Comparison of ENCODE assay signal across 30 cellular contexts in genomic region chr3:187705164-187705563, GRCh38. TPM values are rescaled to one million over a fixed set of nuclear protein-coding genes. Genes with fewer than 3 reads are reported as not detected.
DNase-seq lines count a peak whose midpoint lies in the region; ATAC-seq, FAIRE-seq and TF ChIP-seq lines count a peak whose summit lies in the region.
"Had no signal": no experiment of that assay in that cellular context is flagged by ENCODE, and none has a peak within 500 bp of the region (broad histone marks: within the 10 kb centered on the region; RNA-seq: fewer than 3 reads in every experiment).

No MANE protein-coding gene starts in this region.

- no peaks in the 10 kb centered on the region for H3K4me1 Mint-ChIP-seq in stimulated activated memory B cell treated with anti-CD40 and anti-IgM and Interleukin-4, amounts not matched to agents 10 μg/mL and 1 μg/mL and 100 μg/mL, for 72 hours
- H3K4me1 Mint-ChIP-seq: natural killer cell had no signal

- H3K4ac ChIP-seq in IMR-90 (ENCODE audit: low read depth, low read length) (no peak overlapping the region), H1 (replicated peaks; ENCODE audit: insufficient read length, low read depth, low read length) (no peak overlapping the region)

- no peaks in the 10 kb centered on the region for H4K20me1 ChIP-seq in IMR-90 (ENCODE audit: insufficient read depth, low read length)
- H4K20me1 ChIP-seq in H1 (replicated peaks in 1 of 2; ENCODE audit: control insufficient read depth in 1 of 2, insufficient read depth in 2 of 2, low read length in 2 of 2): no peaks in the 10 kb centered on the region

- H2AFZ ChIP-seq in IMR-90 (replicated peaks; ENCODE audit: low read length, poor library complexity): no peak overlapping the region
- H2AFZ ChIP-seq in H1 (ENCODE audit: low read length): no peak overlapping the region

- H3K36me3 Mint-ChIP-seq in stimulated activated memory B cell treated with anti-CD40 and anti-IgM and Interleukin-4, amounts not matched to agents 10 μg/mL and 1 μg/mL and 100 μg/mL, for 72 hours: no peaks in the 10 kb centered on the region
- H3K36me3 Mint-ChIP-seq: natural killer cell, type B pancreatic cell had no signal

- H2AK5ac ChIP-seq in IMR-90 (ENCODE audit: low read depth, low read length) (no peak overlapping the region), H1 (ENCODE audit: low read depth, low read length) (no peak overlapping the region)

- H3K79me1 ChIP-seq in IMR-90 (ENCODE audit: low read depth in 1 of 2, low read length in 2 of 2): no peaks in the 10 kb centered on the region
- no peaks in the 10 kb centered on the region for H3K79me1 ChIP-seq in H1 (ENCODE audit: low read depth, low read length)

- H3K56ac ChIP-seq in IMR-90 (ENCODE audit: extremely low read depth, insufficient read depth, low read length): no peak overlapping the region
- no peak overlapping the region for H3K56ac ChIP-seq in H1 (replicated peaks; ENCODE audit: insufficient read length, low read depth, low read length)

- FAIRE-seq in H1 (lab: Jason Lieb, UNC): no peak
- FAIRE-seq: D721Med, H54, RCC 7860, TTC549 had no signal

- DNase-seq in IMR-90: peak; percentile 21
- DNase-seq in H1 (ENCODE audit: low read depth in 1 of 2, low spot score in 2 of 2): no peak
- no peak for DNase-seq in right cardiac atrium
- no peak for DNase-seq in GM19240 (ENCODE audit: insufficient read length, low spot score)
- DNase-seq in NOMO-1 treated with DMSO at 0.1 percent for 48 hours (lab: John Stamatoyannopoulos, UW; ENCODE audit: unreplicated experiment): no peak
- DNase-seq in Ammon's horn (ENCODE audit: low spot score): no peak
- DNase-seq: activated CD4-positive, alpha-beta T cell treated with anti-CD3 and anti-CD28 coated beads, Interleukin-2, amount 50 U/mL, for 48 hours; activated naive CD4-positive, alpha-beta T cell treated with anti-CD3 and anti-CD28 coated beads, Interleukin-2, amount 50 U/mL, for 16 hours; effector memory CD8-positive, alpha-beta T cell; foreskin melanocyte; midbrain; natural killer cell; NCI-H1092 treated with DMSO at 0.1 percent for 48 hours; NCI-H187; NCI-H526; retina; stimulated activated CD4-positive, alpha-beta T cell treated with anti-CD3 and anti-CD28 coated beads, Interleukin-2, amount 100 ng/mL, for 48 hours had no signal

- H3K23me2 ChIP-seq in H1 (ENCODE audit: low read depth, low read length): no peaks in the 10 kb centered on the region

- TF ChIP-seq POLR2A in IMR-90 (IDR thresholded peaks at IDR 0.05; ENCODE audit: low read depth, low read length) (no peak), H1 (IDR thresholded peaks at IDR 0.05; ENCODE audit: control extremely low read depth in 1 of 2, low read depth in 2 of 2, low read length in 2 of 2) (no peak)

- no peaks in the 10 kb centered on the region for H3K9me3 Mint-ChIP-seq in stimulated activated memory B cell treated with anti-CD40 and anti-IgM and Interleukin-4, amounts not matched to agents 10 μg/mL and 1 μg/mL and 100 μg/mL, for 72 hours
- H3K9me3 Mint-ChIP-seq: activated T-helper 1 cell treated with anti-CD3 and anti-CD28 coated beads, Interleukin-12 subunit alpha, Interleukin-12 subunit beta, Interleukin-2, Interleukin-4 antibody, amounts not matched to agents 30 ng/mL and 10 ng/mL and 1 ng/mL, durations not matched to agents 14 hours and 24 hours and 36 hours; effector memory CD8-positive, alpha-beta T cell; natural killer cell; type B pancreatic cell had no signal

- CTCF ChIA-PET in IMR-90 (lab: Yijun Ruan, JAX) (interaction anchor here (0.8 to 0.9 kb wide), 2 partner anchors 9 to 26 kb away, joined by 3 read pairs; no protein-coding TSS in a partner anchor), H1 (lab: Charles Lee; ENCODE audit: partially characterized antibody) (interaction anchor here (0.7 to 23.0 kb wide), 4 partner anchors 9 to 385 kb away, joined by 3 to 280 read pairs (median 33); no protein-coding TSS in a partner anchor)

- dilution Hi-C loops in IMR-90 (cut with HindIII; ENCODE audit: low sequenced_read_pairs, unreplicated experiment): no loop called here

- no peak overlapping the region for H2BK12ac ChIP-seq in H1 (ENCODE audit: low read depth, low read length)

- H3K4me2 ChIP-seq in IMR-90 (ENCODE audit: low read depth, low read length) (no peak overlapping the region), H1 (ENCODE audit: insufficient read depth in 1 of 2, low read depth in 2 of 2, low read length in 2 of 2) (no peak overlapping the region)

- H3K23ac ChIP-seq in IMR-90 (ENCODE audit: low read depth, low read length) (no peak overlapping the region; the same call in 1 of the 2 replicates), H1 (ENCODE audit: insufficient read length) (no peak overlapping the region)

- H3K9ac ChIP-seq in IMR-90 (ENCODE audit: low read depth, low read length): no peak overlapping the region
- no peak overlapping the region for H3K9ac ChIP-seq in H1 (replicated peaks in 1 of 4; ENCODE audit: extremely low read depth in 1 of 4, low read depth in 3 of 4, low read length in 3 of 4)

- TF ChIP-seq EP300 in H1 (IDR thresholded peaks at IDR 0.05; ENCODE audit: borderline replicate concordance in 1 of 2, low read depth in 2 of 2, low read length in 2 of 2): no peak

- no peak overlapping the region for H2AK9ac ChIP-seq in IMR-90 (replicated peaks; ENCODE audit: low read depth, low read length, poor library complexity)

- H3K9me3 ChIP-seq in IMR-90 (ENCODE audit: control insufficient read depth, insufficient read depth, low read length): no peaks in the 10 kb centered on the region
- no peaks in the 10 kb centered on the region for H3K9me3 ChIP-seq in H1 (ENCODE audit: insufficient read depth in 2 of 2, low read depth in 1 of 2, low read length in 1 of 2)
- no peaks in the 10 kb centered on the region for H3K9me3 ChIP-seq in right cardiac atrium (ENCODE audit: control insufficient read depth, low read length)

- H4K5ac ChIP-seq in IMR-90 (ENCODE audit: low read depth, low read length): no peak overlapping the region
- no peak overlapping the region for H4K5ac ChIP-seq in H1 (ENCODE audit: insufficient read length, low read depth, low read length)

- H2BK20ac ChIP-seq in IMR-90 (ENCODE audit: low read depth, low read length): no peak overlapping the region
- H2BK20ac ChIP-seq in H1 (ENCODE audit: low read length): no peak overlapping the region

- H3K27me3 Mint-ChIP-seq in stimulated activated memory B cell treated with anti-CD40 and anti-IgM and Interleukin-4, amounts not matched to agents 10 μg/mL and 1 μg/mL and 100 μg/mL, for 72 hours: no peaks in the 10 kb centered on the region
- H3K27me3 Mint-ChIP-seq: effector memory CD8-positive, alpha-beta T cell had no signal

- H3K27ac Mint-ChIP-seq in stimulated activated memory B cell treated with anti-CD40 and anti-IgM and Interleukin-4, amounts not matched to agents 10 μg/mL and 1 μg/mL and 100 μg/mL, for 72 hours: no peak overlapping the region
- H3K27ac Mint-ChIP-seq: activated T-helper 1 cell treated with anti-CD3 and anti-CD28 coated beads, Interleukin-12 subunit alpha, Interleukin-12 subunit beta, Interleukin-2, Interleukin-4 antibody, amounts not matched to agents 30 ng/mL and 10 ng/mL and 1 ng/mL, durations not matched to agents 14 hours and 24 hours and 36 hours; effector memory CD8-positive, alpha-beta T cell; natural killer cell; type B pancreatic cell had no signal

- POLR2A ChIA-PET in IMR-90 (lab: Charles Lee; ENCODE audit: unreplicated experiment) (no interaction called here), H1 (lab: Charles Lee; ENCODE audit: partially characterized antibody) (interaction anchor here (0.6 to 0.7 kb wide), 2 partner anchors 8 to 80 kb away, joined by 3 to 4 read pairs; no protein-coding TSS in a partner anchor)

- H2BK5ac ChIP-seq in IMR-90 (ENCODE audit: low read depth, low read length, poor library complexity, severe bottlenecking) (no peak overlapping the region), H1 (ENCODE audit: low read depth, low read length) (no peak overlapping the region)

- H3K27ac ChIP-seq in IMR-90 (ENCODE audit: insufficient read depth, low read length) (no peak overlapping the region), H1 (ENCODE audit: low read depth, low read length) (no peak overlapping the region), right cardiac atrium (ENCODE audit: low read length) (no peak overlapping the region)
- H3K27ac ChIP-seq: coronary artery had no signal

- in situ Hi-C loops in IMR-90 (cut with MboI; ENCODE audit: low sequenced_read_pairs): loop anchor here (25.0 kb wide), 1 partner anchor 1532 kb away; no protein-coding TSS in a partner anchor

- H4K91ac ChIP-seq in IMR-90 (ENCODE audit: insufficient read depth, low read depth, low read length) (no peak overlapping the region), H1 (replicated peaks; ENCODE audit: insufficient read length, low read length) (no peak overlapping the region)

- ATAC-seq in IMR-90 (ENCODE audit: low read depth) (peak; percentile 59), right cardiac atrium (peak; percentile 51 to 54)
- ATAC-seq in stimulated activated memory B cell treated with anti-CD40 and anti-IgM and Interleukin-4, amounts not matched to agents 10 μg/mL and 1 μg/mL and 100 μg/mL, for 72 hours: peak; percentile 12
- ATAC-seq: effector memory CD8-positive, alpha-beta T cell; natural killer cell had no signal

- no peak overlapping the region for H2BK120ac ChIP-seq in IMR-90 (ENCODE audit: low read depth, low read length)
- no peak overlapping the region for H2BK120ac ChIP-seq in H1 (replicated peaks; ENCODE audit: low read depth, low read length)

- no peak overlapping the region for H4K8ac ChIP-seq in IMR-90 (ENCODE audit: low read depth in 2 of 2, low read length in 2 of 2)
- no peak overlapping the region for H4K8ac ChIP-seq in H1 (ENCODE audit: extremely low read depth, insufficient read depth, low read length)

- no peak overlapping the region for H3K4me3 Mint-ChIP-seq in stimulated activated memory B cell treated with anti-CD40 and anti-IgM and Interleukin-4, amounts not matched to agents 10 μg/mL and 1 μg/mL and 100 μg/mL, for 72 hours
- H3K4me3 Mint-ChIP-seq: activated T-helper 1 cell treated with anti-CD3 and anti-CD28 coated beads, Interleukin-12 subunit alpha, Interleukin-12 subunit beta, Interleukin-2, Interleukin-4 antibody, amounts not matched to agents 30 ng/mL and 10 ng/mL and 1 ng/mL, durations not matched to agents 14 hours and 24 hours and 36 hours; effector memory CD8-positive, alpha-beta T cell; natural killer cell; type B pancreatic cell had no signal

- H3K36me3 ChIP-seq in IMR-90 (ENCODE audit: control insufficient read depth, insufficient read depth, low read length) (no peaks in the 10 kb centered on the region), H1 (ENCODE audit: control insufficient read depth in 2 of 4, insufficient read depth in 4 of 4, low read length in 3 of 4) (no peaks in the 10 kb centered on the region)

- H3K9me1 ChIP-seq in IMR-90 (ENCODE audit: insufficient read depth, low read length): no peaks in the 10 kb centered on the region

- H3K4me1 ChIP-seq in IMR-90 (ENCODE audit: control insufficient read depth, insufficient read depth, low read length) (peaks cover 3% of the 10 kb centered on the region; the same call in 1 of the 2 replicates), H1 (replicated peaks in 1 of 4; ENCODE audit: control insufficient read depth in 3 of 4, insufficient read depth in 4 of 4, low read length in 3 of 4) (no peaks in the 10 kb centered on the region), right cardiac atrium (ENCODE audit: control insufficient read depth, insufficient read depth, low read length) (peaks cover 1% of the 10 kb centered on the region)

- H3K79me2 ChIP-seq in H1 (ENCODE audit: control insufficient read depth in 1 of 2, insufficient read depth in 2 of 2, low read length in 2 of 2): no peaks in the 10 kb centered on the region

- H3K27me3 ChIP-seq in IMR-90 (ENCODE audit: control insufficient read depth, insufficient read depth, low read length) (peaks cover 17% of the 10 kb centered on the region), H1 (replicated peaks in 1 of 4; ENCODE audit: control insufficient read depth in 3 of 4, extremely low read depth in 1 of 4, insufficient read depth in 3 of 4, low read length in 3 of 4) (no peaks in the 10 kb centered on the region), right cardiac atrium (ENCODE audit: control insufficient read depth, insufficient read depth) (no peaks in the 10 kb centered on the region)

- H3K14ac ChIP-seq in IMR-90 (replicated peaks; ENCODE audit: low read depth, low read length) (no peak overlapping the region), H1 (ENCODE audit: insufficient read length) (no peak overlapping the region)

- H3K18ac ChIP-seq in IMR-90 (ENCODE audit: low read depth, low read length) (no peak overlapping the region), H1 (ENCODE audit: extremely low read depth, low read length) (no peak overlapping the region)

- H3K4me3 ChIP-seq in IMR-90 (ENCODE audit: insufficient read depth, low read depth, low read length) (no peak overlapping the region), H1 (ENCODE audit: extremely low read depth in 1 of 4, insufficient read depth in 2 of 4, low read depth in 3 of 4, low read length in 4 of 4) (no peak overlapping the region), right cardiac atrium (ENCODE audit: low read length) (no peak overlapping the region)
- H3K4me3 ChIP-seq: coronary artery had no signal

- no TSS peak for BruUV-seq in IMR-90 (replicated peaks; lab: Mats Ljungman, UMichigan)

- no peak for TF ChIP-seq RAD21 in IMR-90 (IDR thresholded peaks at IDR 0.05; ENCODE audit: low read length)
- TF ChIP-seq RAD21 in H1 (IDR thresholded peaks at IDR 0.05 in 1 of 2, conservative IDR thresholded peaks at IDR 0.05 in 1 of 2; ENCODE audit: low read depth in 2 of 2, low read length in 2 of 2): no peak

- TF ChIP-seq CTCF in IMR-90 (conservative IDR thresholded peaks at IDR 0.05; ENCODE audit: low read depth, low read length): no peak
- no peak for TF ChIP-seq CTCF in H1 (IDR thresholded peaks at IDR 0.05; ENCODE audit: control extremely low read depth in 1 of 3, insufficient read depth in 1 of 3, low read depth in 1 of 3, low read length in 3 of 3)

- no peak overlapping the region for H2BK15ac ChIP-seq in IMR-90 (ENCODE audit: low read depth, low read length)
- H2BK15ac ChIP-seq in H1 (ENCODE audit: low read length): 0 out of 2 replicates have a peak overlapping the region, but pooled peaks have one; percentile 25

- intact Hi-C loops in IMR-90 (cut with micrococcal nuclease): loop anchor here (10.0 kb wide), 1 partner anchor 860 kb away; the partner anchor contains the start of gene ADIPOQ
- intact Hi-C loops in right cardiac atrium (cut with DNase I): no loop called here

RNA-seq across cellular contexts. Expression of gene RTP2, which starts 2.8 kb away (rescaled TPM):
- total RNA-seq in IMR-90 (2012; rRNA removed): not detected in 2 replicates
- not detected in 2 replicates for polyA plus RNA-seq in IMR-90 (2012; rRNA removed)
- not detected in 2 replicates for polyA plus RNA-seq in IMR-90 (2012; cell fraction: cytosol; rRNA removed)
- not detected in 2 replicates for polyA plus RNA-seq in IMR-90 (2012; cell fraction: nucleus; rRNA removed; ENCODE audit: low replicate concordance)
- total RNA-seq in H1 (2021; fragmentation: NEBNext Ultra II Directional; extraction: Animal tissue kit (Norgen Biotek cat#: 25700)): not detected in 2 replicates
- polyA plus RNA-seq in H1 (2011; rRNA removed): not detected in 2 replicates
- not detected for polyA plus RNA-seq in H1 (2011; cell fraction: cytosol; rRNA removed)
- polyA plus RNA-seq in H1 (2011; cell fraction: nucleus; rRNA removed): not detected
- not detected in 4 replicates for polyA plus RNA-seq in H1 (2012, experiment 1 of 2)
- not detected for polyA plus RNA-seq in H1 (2012, experiment 2 of 2)
- not detected for polyA plus RNA-seq in H1 (2013, experiment 1 of 2)
- polyA plus RNA-seq in H1 (2013, experiment 2 of 2): not detected
- not detected in 2 replicates for polyA minus RNA-seq in H1 (2011; rRNA and poly(A)+ RNA removed)
- polyA minus RNA-seq in H1 (2011; cell fraction: cytosol; rRNA and poly(A)+ RNA removed): not detected
- polyA minus RNA-seq in H1 (2011; cell fraction: nucleus; rRNA and poly(A)+ RNA removed): not detected
- not detected for total RNA-seq in right cardiac atrium
- not detected for polyA plus RNA-seq in right cardiac atrium
- total RNA-seq: activated T-helper 1 cell treated with anti-CD3 and anti-CD28 coated beads, Interleukin-12 subunit alpha, Interleukin-12 subunit beta, Interleukin-2, Interleukin-4 antibody, amounts not matched to agents 30 ng/mL and 10 ng/mL and 1 ng/mL, durations not matched to agents 14 hours and 24 hours and 36 hours; liver; natural killer cell; omental fat pad; SK-MEL-5; T-helper 1 cell treated with Interleukin-12 subunit alpha and Interleukin-12 subunit beta and Interleukin-4 antibody, amounts not matched to agents 30 ng/mL and 1 ng/mL, for 36 hours had no signal
- polyA plus RNA-seq: esophagus, liver had no signal

RNA-seq across cellular contexts. Expression of gene SST, which starts 35.0 kb away (rescaled TPM):
- total RNA-seq in IMR-90 (2012; rRNA removed) (not detected in 2 replicates), right cardiac atrium (under 1 TPM in 1 of 4 donors, not detected in 3; 0.84 TPM)
- polyA plus RNA-seq in IMR-90 (2012; rRNA removed) (not detected in 2 replicates), H1 (2011; rRNA removed) (0.50 and 0.74 TPM in 2 replicates), right cardiac atrium (7.0 TPM)
- not detected in 2 replicates for polyA plus RNA-seq in IMR-90 (2012; cell fraction: cytosol; rRNA removed)
- polyA plus RNA-seq in IMR-90 (2012; cell fraction: nucleus; rRNA removed; ENCODE audit: low replicate concordance): not detected in 2 replicates
- total RNA-seq in H1 (2021; fragmentation: NEBNext Ultra II Directional; extraction: Animal tissue kit (Norgen Biotek cat#: 25700)): 1.3 TPM in 1 of 2 replicates, not detected in the other
- 0.34 TPM for polyA plus RNA-seq in H1 (2011; cell fraction: cytosol; rRNA removed)
- not detected for polyA plus RNA-seq in H1 (2011; cell fraction: nucleus; rRNA removed)
- 0.46 to 0.53 TPM in 2 of 4 replicates, not detected in the others for polyA plus RNA-seq in H1 (2012, experiment 1 of 2)
- polyA plus RNA-seq in H1 (2012, experiment 2 of 2): not detected
- 2.3 TPM for polyA plus RNA-seq in H1 (2013, experiment 1 of 2)
- polyA plus RNA-seq in H1 (2013, experiment 2 of 2): 2.9 TPM
- polyA minus RNA-seq in H1 (2011; rRNA and poly(A)+ RNA removed): not detected in 2 replicates
- polyA minus RNA-seq in H1 (2011; cell fraction: cytosol; rRNA and poly(A)+ RNA removed): not detected
- not detected for polyA minus RNA-seq in H1 (2011; cell fraction: nucleus; rRNA and poly(A)+ RNA removed)
- total RNA-seq: activated T-helper 1 cell treated with anti-CD3 and anti-CD28 coated beads, Interleukin-12 subunit alpha, Interleukin-12 subunit beta, Interleukin-2, Interleukin-4 antibody, amounts not matched to agents 30 ng/mL and 10 ng/mL and 1 ng/mL, durations not matched to agents 14 hours and 24 hours and 36 hours; liver; natural killer cell; omental fat pad; SK-MEL-5; T-helper 1 cell treated with Interleukin-12 subunit alpha and Interleukin-12 subunit beta and Interleukin-4 antibody, amounts not matched to agents 30 ng/mL and 1 ng/mL, for 36 hours had no signal
- polyA plus RNA-seq: liver had no signal

RNA-seq across cellular contexts. Expression of gene BCL6, which starts 40.1 kb away (rescaled TPM):
- total RNA-seq in IMR-90 (2012; rRNA removed) (21.4 and 22.6 TPM in 2 replicates), right cardiac atrium (10 to 100 TPM; 70.0 to 77.3 (median 71.4) TPM)
- polyA plus RNA-seq in IMR-90 (2012; rRNA removed) (19.7 and 20.4 TPM in 2 replicates), H1 (2011; rRNA removed) (5.7 and 9.4 TPM in 2 replicates), right cardiac atrium (45.8 TPM)
- 10.4 and 12.0 TPM in 2 replicates for polyA plus RNA-seq in IMR-90 (2012; cell fraction: cytosol; rRNA removed)
- 66.2 and 89.5 TPM in 2 replicates for polyA plus RNA-seq in IMR-90 (2012; cell fraction: nucleus; rRNA removed; ENCODE audit: low replicate concordance)
- 8.7 and 10.4 TPM in 2 replicates for total RNA-seq in H1 (2021; fragmentation: NEBNext Ultra II Directional; extraction: Animal tissue kit (Norgen Biotek cat#: 25700))
- polyA plus RNA-seq in H1 (2011; cell fraction: cytosol; rRNA removed): 8.0 TPM
- 29.9 TPM for polyA plus RNA-seq in H1 (2011; cell fraction: nucleus; rRNA removed)
- 11.7 to 15.2 TPM (median 14.1 TPM) in 4 replicates for polyA plus RNA-seq in H1 (2012, experiment 1 of 2)
- 2.8 TPM for polyA plus RNA-seq in H1 (2012, experiment 2 of 2)
- 4.0 TPM for polyA plus RNA-seq in H1 (2013, experiment 1 of 2)
- polyA plus RNA-seq in H1 (2013, experiment 2 of 2): 3.6 TPM
- 5.8 and 12.6 TPM in 2 replicates for polyA minus RNA-seq in H1 (2011; rRNA and poly(A)+ RNA removed)
- 7.0 TPM for polyA minus RNA-seq in H1 (2011; cell fraction: cytosol; rRNA and poly(A)+ RNA removed)
- polyA minus RNA-seq in H1 (2011; cell fraction: nucleus; rRNA and poly(A)+ RNA removed): 10.8 TPM
